ENCODE assay signal across 1 cellular context in the genomic region with DNA sequence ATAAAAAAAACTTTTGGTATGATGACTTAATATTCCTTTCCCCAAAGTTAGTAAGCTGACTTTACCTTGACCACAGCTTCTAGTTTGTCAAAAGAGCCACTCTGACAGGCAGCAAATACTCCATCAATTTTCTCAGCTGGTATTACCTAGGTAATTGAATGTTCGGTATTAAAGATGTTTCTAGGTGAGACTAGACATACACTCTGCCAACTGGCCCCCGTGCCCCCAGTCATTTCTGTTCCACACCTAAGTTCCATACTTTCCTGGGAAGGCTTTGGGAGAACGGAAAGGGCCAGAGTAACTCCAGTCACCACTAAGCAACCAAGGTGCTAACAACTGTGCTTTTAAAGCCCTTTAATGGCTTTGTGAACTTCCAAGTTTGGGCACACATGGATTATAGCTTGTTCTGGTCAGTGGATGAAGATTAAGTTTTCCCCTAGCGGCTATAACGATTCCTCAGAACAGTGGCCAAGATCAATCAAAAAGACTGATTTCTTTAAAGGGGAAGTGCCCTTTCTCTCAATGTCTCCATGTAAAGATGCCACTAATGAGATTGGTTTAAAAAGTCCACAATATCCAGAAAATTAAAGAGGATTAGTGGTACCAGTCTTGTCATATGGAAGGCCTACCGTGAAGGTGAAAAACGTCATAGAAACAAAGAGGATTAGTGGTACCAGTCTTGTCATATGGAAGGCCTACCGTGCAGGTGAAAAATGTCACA.
A peak's percentile ranks its signal among the peaks of the same experiment; 100 is the strongest.
TF ChIP-seq lines count a peak whose summit lies in the region.

No MANE protein-coding gene starts in this region.

TF ChIP-seq in endothelial cell of umbilical vein, 7 proteins besides CTCF, POLR2A, EP300 and RAD21 (continued from another document):
- TF ChIP-seq POLR2AphosphoS5 (IDR thresholded peaks at IDR 0.05; ENCODE audit: insufficient read depth, low read depth, low read length) = peak; percentile 69
- no peak for TF ChIP-seq FOS (IDR thresholded peaks at IDR 0.05; ENCODE audit: borderline replicate concordance, insufficient read depth, low read length)
